Comparison of ENCODE assay signal across 1 cellular context in genomic region chrX:115949900-115950822, GRCh38.
TF ChIP-seq lines count a peak whose summit lies in the region.

No MANE protein-coding gene starts in this region.

TF ChIP-seq in HepG2, 621 proteins besides CTCF, POLR2A, EP300 and RAD21 (continued from another document):
- TF ChIP-seq ZNF281 (CRISPR knock-in tag; IDR thresholded peaks at IDR 0.05; ENCODE audit: borderline replicate concordance) (peak; percentile 47; the same call in 1 of the 2 replicates), AHDC1 (CRISPR knock-in tag; IDR thresholded peaks at IDR 0.05; ENCODE audit: borderline replicate concordance) (0 out of 2 replicates have a peak, but pooled peaks have one; percentile 35), HDAC1 (CRISPR knock-in tag; IDR thresholded peaks at IDR 0.05) (peak; percentile 42; the same call in 1 of the 2 replicates), ZNF331 (CRISPR knock-in tag; IDR thresholded peaks at IDR 0.05) (0 out of 2 replicates have a peak, but pooled peaks have one; percentile 18), KDM3A (CRISPR knock-in tag; IDR thresholded peaks at IDR 0.05; ENCODE audit: low read depth) (peak; percentile 100), POGZ (CRISPR knock-in tag; IDR thresholded peaks at IDR 0.05) (0 out of 2 replicates have a peak, but pooled peaks have one; percentile 32), THRA (CRISPR knock-in tag; IDR thresholded peaks at IDR 0.05; ENCODE audit: borderline replicate concordance) (peak; percentile 14; the same call in 1 of the 2 replicates), FOSL2 (CRISPR knock-in tag; IDR thresholded peaks at IDR 0.05) (peak; percentile 11; the same call in 1 of the 2 replicates), MAZ (IDR thresholded peaks at IDR 0.05; ENCODE audit: borderline replicate concordance, low read depth, low read length) (no peak), MAZ (CRISPR knock-in tag; IDR thresholded peaks at IDR 0.05; ENCODE audit: low read depth) (0 out of 2 replicates have a peak, but pooled peaks have one; percentile 33), FOXC1 (CRISPR knock-in tag; IDR thresholded peaks at IDR 0.05; ENCODE audit: borderline replicate concordance) (0 out of 2 replicates have a peak, but pooled peaks have one; percentile 28), ZFP91 (CRISPR knock-in tag; IDR thresholded peaks at IDR 0.05; ENCODE audit: borderline replicate concordance) (peak; percentile 33; the same call in 1 of the 2 replicates), STAG1 (CRISPR knock-in tag; IDR thresholded peaks at IDR 0.05) (peak; percentile 62), FOXO4 (CRISPR knock-in tag; conservative IDR thresholded peaks at IDR 0.05) (no peak), ARID5B (CRISPR knock-in tag; IDR thresholded peaks at IDR 0.05) (0 out of 2 replicates have a peak, but pooled peaks have one; percentile 28), ZNF574 (CRISPR knock-in tag; IDR thresholded peaks at IDR 0.05) (no peak), NFYC (CRISPR knock-in tag; IDR thresholded peaks at IDR 0.05) (peak; percentile 55; the same call in 1 of the 2 replicates), ZNF792 (CRISPR knock-in tag; IDR thresholded peaks at IDR 0.05) (peak; percentile 26; the same call in 1 of the 2 replicates), MED1 (CRISPR knock-in tag; IDR thresholded peaks at IDR 0.05) (peak; percentile 73)
